In genomic region chr1:43395523-43395922, GRCh38 we compare ENCODE assay signal across 19 cellular contexts. TPM values are rescaled to one million over a fixed set of nuclear protein-coding genes. Genes with fewer than 3 reads are reported as not detected.
DNase-seq lines count a peak whose midpoint lies in the region; ATAC-seq and TF ChIP-seq lines count a peak whose summit lies in the region.
"Had no signal": no experiment of that assay in that cellular context is flagged by ENCODE, and none has a peak within 500 bp of the region (broad histone marks: within the 10 kb centered on the region; RNA-seq: fewer than 3 reads in every experiment).

No MANE protein-coding gene starts in this region.

- peaks cover 4% of the 10 kb centered on the region for H3F3A ChIP-seq in PC-3 (ENCODE audit: low read length, unreplicated experiment)

- H3K27me3 ChIP-seq in CD8-positive, alpha-beta T cell (ENCODE audit: insufficient read depth, low read length) = no peaks in the 10 kb centered on the region
- H3K27me3 ChIP-seq in PC-3 (ENCODE audit: low read length) (no peaks in the 10 kb centered on the region), prostate gland (replicated peaks; ENCODE audit: insufficient read depth) (no peaks in the 10 kb centered on the region)

- H3K9me3 Mint-ChIP-seq in CD8-positive, alpha-beta T cell = no peaks in the 10 kb centered on the region
- H3K9me3 Mint-ChIP-seq in activated T-helper 2 cell treated with anti-CD3 and anti-CD28 coated beads, Interferon-gamma antibody, Interleukin-2, Interleukin-4, amounts not matched to agents 10 μg/mL and 5 μg/mL and 100 μg/mL, durations not matched to agents 14 hours and 24 hours and 36 hours = no peaks in the 10 kb centered on the region
- H3K9me3 Mint-ChIP-seq: CD4-positive, CD25-positive, alpha-beta regulatory T cell; CD8-positive, alpha-beta memory T cell; H9; HFFc6 had no signal

- peaks cover 5% of the 10 kb centered on the region for H3K36me3 ChIP-seq in CD8-positive, alpha-beta T cell (ENCODE audit: insufficient read depth, low read length)
- H3K36me3 ChIP-seq in PC-3 (ENCODE audit: low read depth, low read length) (no peaks in the 10 kb centered on the region), prostate gland (no peaks in the 10 kb centered on the region)

- TF ChIP-seq CTCF in CD8-positive, alpha-beta T cell (IDR thresholded peaks at IDR 0.05) = no peak
- TF ChIP-seq CTCF in PC-3 (conservative IDR thresholded peaks at IDR 0.05; ENCODE audit: low read depth, low read length) (no peak), prostate gland (IDR thresholded peaks at IDR 0.05) (no peak)

- WGBS in prostate gland = 55% methylated on average over 4 of the region's 4 CpGs

- intact Hi-C loops in CD8-positive, alpha-beta T cell (cut with DNase I, micrococcal nuclease) = no loop called here
- intact Hi-C loops in PC-3 (cut with micrococcal nuclease) = loop anchor here (5.0 kb wide), 1 partner anchor 168 kb away; no protein-coding TSS in a partner anchor
- intact Hi-C loops in prostate gland (cut with DNase I) = no loop called here
- intact Hi-C loops in activated T-helper 2 cell treated with anti-CD3 and anti-CD28 coated beads, Interferon-gamma antibody, Interleukin-2, Interleukin-4, amounts not matched to agents 10 μg/mL and 5 μg/mL and 100 μg/mL, durations not matched to agents 14 hours and 24 hours and 36 hours (cut with micrococcal nuclease) = no loop called here

- DNase-seq in CD8-positive, alpha-beta T cell = no peak
- DNase-seq in PC-3 = peak; percentile 7
- no peak for DNase-seq in prostate gland (ENCODE audit: low spot score)
- no peak for DNase-seq in activated T-helper 2 cell treated with anti-CD3 and anti-CD28 coated beads, Interferon-gamma antibody, Interleukin-2, Interleukin-4, amounts not matched to agents 10 μg/mL and 5 μg/mL and 100 μg/mL, durations not matched to agents 14 hours and 24 hours and 36 hours (ENCODE audit: low spot score)
- no peak for DNase-seq in AG20443 (ENCODE audit: low spot score)
- DNase-seq in T-helper 17 cell = no peak
- DNase-seq: C1 segment of cervical spinal cord; CD4-positive, CD25-positive, alpha-beta regulatory T cell; CD8-positive, alpha-beta memory T cell; DMS 273 treated with DMSO at 0.1 percent for 48 hours; EL; GDM1; GM23248; H9; HFFc6 had no signal

- H3K4me3 ChIP-seq in CD8-positive, alpha-beta T cell (ENCODE audit: low read depth, low read length) = no peak overlapping the region
- H3K4me3 ChIP-seq in PC-3 (ENCODE audit: low read length) = peak overlapping the region; percentile 5; the same call in 1 of the 2 replicates
- H3K4me3 ChIP-seq in prostate gland = no peak overlapping the region
- H3K4me3 ChIP-seq: GM12878, GM23248 had no signal

- no peaks in the 10 kb centered on the region for H3K9me3 ChIP-seq in CD8-positive, alpha-beta T cell (ENCODE audit: low read length)
- H3K9me3 ChIP-seq in PC-3 (ENCODE audit: low read length) (no peaks in the 10 kb centered on the region), prostate gland (no peaks in the 10 kb centered on the region), T-helper 17 cell (ENCODE audit: control insufficient read depth, low read length, poor library complexity, severe bottlenecking) (no peaks in the 10 kb centered on the region)

- POLR2A ChIA-PET in CD8-positive, alpha-beta T cell (lab: Charles Lee) = no interaction called here
- POLR2A ChIA-PET in PC-3 (lab: Charles Lee; ENCODE audit: unreplicated experiment) = no interaction called here

- peaks cover 50% of the 10 kb centered on the region for H3K4me1 Mint-ChIP-seq in CD8-positive, alpha-beta T cell (ENCODE audit: low read depth)
- peaks cover 5% of the 10 kb centered on the region for H3K4me1 Mint-ChIP-seq in activated T-helper 2 cell treated with anti-CD3 and anti-CD28 coated beads, Interferon-gamma antibody, Interleukin-2, Interleukin-4, amounts not matched to agents 10 μg/mL and 5 μg/mL and 100 μg/mL, durations not matched to agents 14 hours and 24 hours and 36 hours (ENCODE audit: low read depth)
- peaks cover 28% of the 10 kb centered on the region for H3K4me1 Mint-ChIP-seq in T-helper 17 cell

- no TSS peak for BruUV-seq in PC-3 (replicated peaks; lab: Mats Ljungman, UMichigan)

- peaks cover 21% of the 10 kb centered on the region for H3K79me2 ChIP-seq in PC-3 (ENCODE audit: low read length)

- H3K9ac ChIP-seq in PC-3 (ENCODE audit: low read length) = no peak overlapping the region
- H3K9ac ChIP-seq: GM23248 had no signal

- no peak overlapping the region for H3K27ac ChIP-seq in CD8-positive, alpha-beta T cell (ENCODE audit: low read depth, low read length)
- H3K27ac ChIP-seq in PC-3 (ENCODE audit: low read length) (peak overlapping the region; percentile 61), prostate gland (peak overlapping the region; percentile 48 to 63)
- H3K27ac ChIP-seq: GM23248 had no signal

- ATAC-seq in CD8-positive, alpha-beta T cell = no peak
- peak; percentile 50 for ATAC-seq in PC-3
- no peak for ATAC-seq in activated CD4-positive, CD25-positive, alpha-beta regulatory T cell treated with anti-CD3 and anti-CD28 coated beads, Interleukin-2, amount 50 U/mL, for 24 hours
- ATAC-seq in T-helper 17 cell = no peak
- ATAC-seq: GM12878, HCT116 had no signal

- H3K4me1 ChIP-seq in CD8-positive, alpha-beta T cell (ENCODE audit: insufficient read depth, low read length) = peaks cover 9% of the 10 kb centered on the region
- H3K4me1 ChIP-seq in PC-3 (ENCODE audit: insufficient read depth, low read length) (peaks cover 26% of the 10 kb centered on the region), prostate gland (replicated peaks) (peaks cover 13% of the 10 kb centered on the region)

- H3K4me2 ChIP-seq in PC-3 (ENCODE audit: low read length) = peak overlapping the region; percentile 32

- H3K27ac Mint-ChIP-seq in CD8-positive, alpha-beta T cell = peak overlapping the region; percentile 32
- no peak overlapping the region for H3K27ac Mint-ChIP-seq in activated T-helper 2 cell treated with anti-CD3 and anti-CD28 coated beads, Interferon-gamma antibody, Interleukin-2, Interleukin-4, amounts not matched to agents 10 μg/mL and 5 μg/mL and 100 μg/mL, durations not matched to agents 14 hours and 24 hours and 36 hours
- H3K27ac Mint-ChIP-seq in T-helper 17 cell = no peak overlapping the region
- H3K27ac Mint-ChIP-seq: H9, HFFc6 had no signal

- H3K27me3 Mint-ChIP-seq in CD8-positive, alpha-beta T cell (ENCODE audit: low read depth) = no peaks in the 10 kb centered on the region
- H3K27me3 Mint-ChIP-seq in activated T-helper 2 cell treated with anti-CD3 and anti-CD28 coated beads, Interferon-gamma antibody, Interleukin-2, Interleukin-4, amounts not matched to agents 10 μg/mL and 5 μg/mL and 100 μg/mL, durations not matched to agents 14 hours and 24 hours and 36 hours (ENCODE audit: low read depth) = no peaks in the 10 kb centered on the region
- H3K27me3 Mint-ChIP-seq in T-helper 17 cell = no peaks in the 10 kb centered on the region
- H3K27me3 Mint-ChIP-seq: CD4-positive, CD25-positive, alpha-beta regulatory T cell had no signal

- no peaks in the 10 kb centered on the region for H4K20me1 ChIP-seq in PC-3 (ENCODE audit: low read length)

- TF ChIP-seq POLR2A in prostate gland (IDR thresholded peaks at IDR 0.05) = no peak

- no peak overlapping the region for H3K4me3 Mint-ChIP-seq in CD8-positive, alpha-beta T cell
- H3K4me3 Mint-ChIP-seq in activated T-helper 2 cell treated with anti-CD3 and anti-CD28 coated beads, Interferon-gamma antibody, Interleukin-2, Interleukin-4, amounts not matched to agents 10 μg/mL and 5 μg/mL and 100 μg/mL, durations not matched to agents 14 hours and 24 hours and 36 hours (ENCODE audit: low read depth) = no peak overlapping the region
- H3K4me3 Mint-ChIP-seq in T-helper 17 cell = no peak overlapping the region
- H3K4me3 Mint-ChIP-seq: CD4-positive, CD25-positive, alpha-beta regulatory T cell; CD8-positive, alpha-beta memory T cell; H9; HFFc6 had no signal

- H3K9me2 ChIP-seq in PC-3 (replicated peaks; ENCODE audit: low read length) = no peaks in the 10 kb centered on the region

- CTCF ChIA-PET in CD8-positive, alpha-beta T cell (lab: Charles Lee) = interaction anchor here (0.6 kb wide), 1 partner anchor 29 kb away, joined by 3 read pairs; no protein-coding TSS in a partner anchor
- CTCF ChIA-PET in PC-3 (lab: Charles Lee) = interaction anchor here (0.6 kb wide), 1 partner anchor 549 kb away, joined by 3 read pairs; the partner anchor contains the start of gene ZNF691

- H2AFZ ChIP-seq in PC-3 (ENCODE audit: low read length) = no peak overlapping the region
- H2AFZ ChIP-seq: GM23248 had no signal

- peaks cover 38% of the 10 kb centered on the region for H3K36me3 Mint-ChIP-seq in CD8-positive, alpha-beta T cell
- peaks cover 17% of the 10 kb centered on the region for H3K36me3 Mint-ChIP-seq in activated T-helper 2 cell treated with anti-CD3 and anti-CD28 coated beads, Interferon-gamma antibody, Interleukin-2, Interleukin-4, amounts not matched to agents 10 μg/mL and 5 μg/mL and 100 μg/mL, durations not matched to agents 14 hours and 24 hours and 36 hours (ENCODE audit: low read depth)
- no peaks in the 10 kb centered on the region for H3K36me3 Mint-ChIP-seq in T-helper 17 cell (ENCODE audit: low read depth)

RNA-seq across cellular contexts. Expression of gene SZT2, which starts 5.8 kb away (rescaled TPM):
- total RNA-seq in CD8-positive, alpha-beta T cell = 10 to 100 TPM; 57.0 to 64.4 TPM
- total RNA-seq in PC-3 (2014; rRNA removed) = 22.2 and 31.3 TPM in 2 replicates
- total RNA-seq in prostate gland = 10 to 100 TPM; 30.3 to 76.9 TPM
- 56.6 and 58.4 TPM in 2 replicates for total RNA-seq in activated T-helper 2 cell treated with anti-CD3 and anti-CD28 coated beads, Interferon-gamma antibody, Interleukin-2, Interleukin-4, amounts not matched to agents 10 μg/mL and 5 μg/mL and 100 μg/mL, durations not matched to agents 14 hours and 24 hours and 36 hours
- 10 to 100 TPM; 87.0 to 92.1 TPM for total RNA-seq in T-helper 17 cell

RNA-seq across cellular contexts. Expression of gene MED8, which starts 5.9 kb away (rescaled TPM):
- total RNA-seq in CD8-positive, alpha-beta T cell = 10 to 100 TPM; 18.8 to 20.2 TPM
- total RNA-seq in PC-3 (2014; rRNA removed) = 35.5 and 41.8 TPM in 2 replicates
- 10 to 100 TPM; 36.9 to 43.2 TPM for total RNA-seq in prostate gland
- 40.8 and 41.6 TPM in 2 replicates for total RNA-seq in activated T-helper 2 cell treated with anti-CD3 and anti-CD28 coated beads, Interferon-gamma antibody, Interleukin-2, Interleukin-4, amounts not matched to agents 10 μg/mL and 5 μg/mL and 100 μg/mL, durations not matched to agents 14 hours and 24 hours and 36 hours
- 10 to 100 TPM; 13.7 to 16.4 TPM for total RNA-seq in T-helper 17 cell

RNA-seq across cellular contexts. Expression of gene ELOVL1, which starts 27.7 kb away (rescaled TPM):
- 10 to 100 TPM; 24.6 to 25.6 TPM for total RNA-seq in CD8-positive, alpha-beta T cell
- total RNA-seq in PC-3 (2014; rRNA removed) (89.5 and 128 TPM in 2 replicates), prostate gland (10 to 100 TPM; 48.6 to 62.0 TPM), T-helper 17 cell (10 to 100 TPM; 32.3 to 36.9 TPM)
- total RNA-seq in activated T-helper 2 cell treated with anti-CD3 and anti-CD28 coated beads, Interferon-gamma antibody, Interleukin-2, Interleukin-4, amounts not matched to agents 10 μg/mL and 5 μg/mL and 100 μg/mL, durations not matched to agents 14 hours and 24 hours and 36 hours = 82.7 and 83.6 TPM in 2 replicates

RNA-seq across cellular contexts. Expression of gene CDC20, which starts 36.7 kb away (rescaled TPM):
- total RNA-seq in CD8-positive, alpha-beta T cell = 1 to 10 TPM in 1 of 2 experiments, under 1 TPM in 1; 0.92 to 1.3 TPM
- total RNA-seq in PC-3 (2014; rRNA removed) = 312 and 349 TPM in 2 replicates
- 10 to 100 TPM in 1 of 2 donors, 1 to 10 TPM in 1; 2.2 to 14.9 TPM for total RNA-seq in prostate gland
- 125 and 128 TPM in 2 replicates for total RNA-seq in activated T-helper 2 cell treated with anti-CD3 and anti-CD28 coated beads, Interferon-gamma antibody, Interleukin-2, Interleukin-4, amounts not matched to agents 10 μg/mL and 5 μg/mL and 100 μg/mL, durations not matched to agents 14 hours and 24 hours and 36 hours
- total RNA-seq in T-helper 17 cell = under 1 TPM; 0.65 to 0.97 TPM

RNA-seq across cellular contexts. Expression of gene MPL, which starts 57.9 kb away (rescaled TPM):
- not detected for total RNA-seq in CD8-positive, alpha-beta T cell
- total RNA-seq in PC-3 (2014; rRNA removed) = 0.35 TPM in 1 of 2 replicates, not detected in the other
- not detected for total RNA-seq in prostate gland
- not detected in 2 replicates for total RNA-seq in activated T-helper 2 cell treated with anti-CD3 and anti-CD28 coated beads, Interferon-gamma antibody, Interleukin-2, Interleukin-4, amounts not matched to agents 10 μg/mL and 5 μg/mL and 100 μg/mL, durations not matched to agents 14 hours and 24 hours and 36 hours
- 10 to 100 TPM in 1 of 2 donors, under 1 TPM in 1; 0.94 to 16.6 TPM for total RNA-seq in T-helper 17 cell
- total RNA-seq: CD8-positive, alpha-beta memory T cell; GM12878; GM23248; H1; H9; HFFc6 had no signal
